31 cellular contexts compared by ENCODE assay signal in genomic region chr9:124596172-124596839, GRCh38.
DNase-seq lines count a peak whose midpoint lies in the region; ATAC-seq, FAIRE-seq and TF ChIP-seq lines count a peak whose summit lies in the region.
"Had no signal": no experiment of that assay in that cellular context is flagged by ENCODE, and none has a peak within 500 bp of the region (broad histone marks: within the 10 kb centered on the region; RNA-seq: fewer than 3 reads in every experiment).

No MANE protein-coding gene starts in this region.

- peaks cover 53% of the 10 kb centered on the region for H3K4me1 Mint-ChIP-seq in endodermal cell
- peaks cover 53% of the 10 kb centered on the region for H3K4me1 Mint-ChIP-seq in mesothelial cell of epicardium
- peaks cover 0 to 2% (median 0%) of the 10 kb centered on the region in 4 donors for H3K4me1 Mint-ChIP-seq in naive thymus-derived CD8-positive, alpha-beta T cell
- H3K4me1 Mint-ChIP-seq: activated CD4-positive, alpha-beta T cell treated with anti-CD3 and anti-CD28 coated beads, Interleukin-2, amount 10 ng/mL, durations not matched to agents 7 days and 5 days; activated naive CD8-positive, alpha-beta T cell treated with anti-CD3 and anti-CD28 coated beads for 36 hours had no signal

- peaks cover 3% of the 10 kb centered on the region for H3K9me3 Mint-ChIP-seq in endodermal cell
- H3K9me3 Mint-ChIP-seq in mesothelial cell of epicardium: no peaks in the 10 kb centered on the region
- no peaks in the 10 kb centered on the region for H3K9me3 Mint-ChIP-seq in naive thymus-derived CD8-positive, alpha-beta T cell
- H3K9me3 Mint-ChIP-seq: activated CD4-positive, alpha-beta T cell treated with anti-CD3 and anti-CD28 coated beads, Interleukin-2, amount 10 ng/mL, durations not matched to agents 7 days and 5 days; activated naive CD8-positive, alpha-beta T cell treated with anti-CD3 and anti-CD28 coated beads for 36 hours; stimulated activated naive CD8-positive, alpha-beta T cell treated with anti-CD3 and anti-CD28 coated beads, Interleukin-15, Interleukin-2, amounts not matched to agents 100 ng/mL and 50 ng/mL, for 24 hours had no signal

- no peaks in the 10 kb centered on the region for H3K27me3 ChIP-seq in Panc1 (ENCODE audit: control insufficient read depth, insufficient read depth, low read length)
- H3K27me3 ChIP-seq in endodermal cell (ENCODE audit: control insufficient read depth, insufficient read depth, low read length, poor library complexity, severe bottlenecking): no peaks in the 10 kb centered on the region
- H3K27me3 ChIP-seq: testis, vagina had no signal

- H3K4me2 ChIP-seq in A549: peak overlapping the region; percentile 6; the same call in 1 of the 3 replicates

- DNase-seq in A549 (ENCODE audit: low read depth in 1 of 2, low spot score in 1 of 2): no peak
- DNase-seq in Panc1 (ENCODE audit: low read depth, low spot score): no peak
- DNase-seq in endodermal cell: no peak
- no peak for DNase-seq in mesothelial cell of epicardium (ENCODE audit: low spot score in 2 of 2, unreplicated experiment in 2 of 2)
- DNase-seq in hippocampal formation (lab: John Stamatoyannopoulos, UW): no peak
- DNase-seq in NOMO-1 treated with dmso at 0.1 percent for 144 hours (lab: John Stamatoyannopoulos, UW; ENCODE audit: unreplicated experiment): no peak
- DNase-seq in naive thymus-derived CD8-positive, alpha-beta T cell: no peak
- DNase-seq: activated CD4-positive, alpha-beta T cell treated with anti-CD3 and anti-CD28 coated beads, Interleukin-2, amount 10 ng/mL, durations not matched to agents 7 days and 5 days; activated effector memory CD4-positive, alpha-beta T cell treated with anti-CD3 and anti-CD28 coated beads, Interleukin-2, amount 50 U/mL, for 16 hours; activated naive CD8-positive, alpha-beta T cell treated with anti-CD3 and anti-CD28 coated beads for 36 hours; activated T-cell treated with anti-CD3 and anti-CD28 coated beads, Interleukin-2, amount 50 U/mL, for 1 hour; anterior cingulate cortex; DND-41; effector CD8-positive, alpha-beta T cell; GF-D8; kidney glomerular epithelial cell; NCI-H1694; NCI-H446; NCI-H774; SIG-M5; stimulated activated CD4-positive, alpha-beta T cell treated with anti-CD3 and anti-CD28 coated beads, Interleukin-2, amount 100 ng/mL, for 24 hours; stimulated activated CD8-positive, alpha-beta memory T cell treated with anti-CD3 and anti-CD28 coated beads, Interleukin-4, amount 100 ng/mL, for 48 hours; testis had no signal

- 74% methylated on average over 6 of the region's 6 CpGs for WGBS in A549 (ENCODE audit: missing lambda C conversion rate)
- 84 to 89% methylated on average over 3 to 6 of the region's 6 CpGs for WGBS in endodermal cell (ENCODE audit: insufficient coverage in 1 of 2, insufficient read length in 1 of 2), 2 experiments

- BruUV-seq in Panc1 (replicated peaks; lab: Mats Ljungman, UMichigan): no TSS peak

- TF ChIP-seq CTCF in A549 (IDR thresholded peaks at IDR 0.05): no peak
- TF ChIP-seq CTCF in Panc1 (IDR thresholded peaks at IDR 0.05): no peak
- no peak for TF ChIP-seq CTCF in endodermal cell (conservative IDR thresholded peaks at IDR 0.05)
- no peak for TF ChIP-seq CTCF in mesothelial cell of epicardium (IDR thresholded peaks at IDR 0.05; ENCODE audit: unreplicated experiment)

- CTCF ChIA-PET in A549 (lab: Yijun Ruan, JAX): interaction anchor here (1.0 to 7.2 kb wide), 7 partner anchors 12 to 1215 kb away, joined by 3 to 40 read pairs (median 5); no protein-coding TSS in a partner anchor
- CTCF ChIA-PET in Panc1 (lab: Charles Lee): no interaction called here

- H3K27me3 Mint-ChIP-seq in endodermal cell (ENCODE audit: insufficient read depth) (no peaks in the 10 kb centered on the region), mesothelial cell of epicardium (ENCODE audit: low read depth) (no peaks in the 10 kb centered on the region)
- H3K27me3 Mint-ChIP-seq in naive thymus-derived CD8-positive, alpha-beta T cell: peaks cover 7 to 57% (median 14%) of the 10 kb centered on the region in 5 donors

- in situ Hi-C loops in Panc1 (cut with HindIII; ENCODE audit: low pct_unique_long_range_greater_than_20kb, low sequenced_read_pairs): no loop called here

- no peaks in the 10 kb centered on the region for H3K36me3 ChIP-seq in Panc1 (ENCODE audit: control insufficient read depth, insufficient read depth, low read length)
- H3K36me3 ChIP-seq in endodermal cell (ENCODE audit: control insufficient read depth, insufficient read depth, low read length): peaks cover 5% of the 10 kb centered on the region
- H3K36me3 ChIP-seq: vagina had no signal

- peaks cover 12% of the 10 kb centered on the region for H3K36me3 Mint-ChIP-seq in endodermal cell (ENCODE audit: low read depth)
- no peaks in the 10 kb centered on the region for H3K36me3 Mint-ChIP-seq in mesothelial cell of epicardium
- H3K36me3 Mint-ChIP-seq in naive thymus-derived CD8-positive, alpha-beta T cell: no peaks in the 10 kb centered on the region
- H3K36me3 Mint-ChIP-seq: activated naive CD8-positive, alpha-beta T cell treated with anti-CD3 and anti-CD28 coated beads for 36 hours had no signal

- no peak for TF ChIP-seq POLR2A in A549 (IDR thresholded peaks at IDR 0.05; ENCODE audit: low read length)

- H3K9me3 ChIP-seq in A549: no peaks in the 10 kb centered on the region
- no peaks in the 10 kb centered on the region for H3K9me3 ChIP-seq in Panc1 (ENCODE audit: control insufficient read depth, insufficient read depth, low read depth, low read length)
- no peaks in the 10 kb centered on the region for H3K9me3 ChIP-seq in endodermal cell (ENCODE audit: control insufficient read depth, low read length)
- H3K9me3 ChIP-seq: mucosa of descending colon, testis, vagina had no signal

- H3K27ac ChIP-seq in A549 (no peak overlapping the region), Panc1 (ENCODE audit: low read length) (peak overlapping the region; percentile 39), endodermal cell (ENCODE audit: low read depth, low read length) (peak overlapping the region; percentile 61)
- H3K27ac ChIP-seq: epithelial cell of prostate, parathyroid adenoma, testis, vagina had no signal

- ATAC-seq in A549 (no peak), Panc1 (no peak), GM21717 (IDR thresholded peaks at IDR 0.05; ENCODE audit: unreplicated experiment) (no peak)
- no peak for ATAC-seq in naive thymus-derived CD8-positive, alpha-beta T cell

- H3K27ac Mint-ChIP-seq in endodermal cell (no peak overlapping the region), mesothelial cell of epicardium (peak overlapping the region; percentile 38)
- no peak overlapping the region for H3K27ac Mint-ChIP-seq in naive thymus-derived CD8-positive, alpha-beta T cell
- H3K27ac Mint-ChIP-seq: activated CD4-positive, alpha-beta T cell treated with anti-CD3 and anti-CD28 coated beads, Interleukin-2, amount 10 ng/mL, durations not matched to agents 7 days and 5 days; activated naive CD8-positive, alpha-beta T cell treated with anti-CD3 and anti-CD28 coated beads for 36 hours; stimulated activated naive CD8-positive, alpha-beta T cell treated with anti-CD3 and anti-CD28 coated beads, Interleukin-15, Interleukin-2, amounts not matched to agents 100 ng/mL and 50 ng/mL, for 24 hours had no signal

- no peak overlapping the region for H3K4me3 Mint-ChIP-seq in endodermal cell
- no peak overlapping the region for H3K4me3 Mint-ChIP-seq in mesothelial cell of epicardium
- H3K4me3 Mint-ChIP-seq in naive thymus-derived CD8-positive, alpha-beta T cell: no peak overlapping the region
- H3K4me3 Mint-ChIP-seq: activated CD4-positive, alpha-beta T cell treated with anti-CD3 and anti-CD28 coated beads, Interleukin-2, amount 10 ng/mL, durations not matched to agents 7 days and 5 days; activated naive CD8-positive, alpha-beta T cell treated with anti-CD3 and anti-CD28 coated beads for 36 hours; stimulated activated naive CD8-positive, alpha-beta T cell treated with anti-CD3 and anti-CD28 coated beads, Interleukin-15, Interleukin-2, amounts not matched to agents 100 ng/mL and 50 ng/mL, for 24 hours had no signal

- intact Hi-C loops in Panc1 (cut with micrococcal nuclease; ENCODE audit: unreplicated experiment): no loop called here

- POLR2A ChIA-PET in A549 (lab: Yijun Ruan, JAX) (interaction anchor here (1.1 kb wide), 1 partner anchor 62 kb away, joined by 4 read pairs; no protein-coding TSS in a partner anchor), Panc1 (lab: Charles Lee) (interaction anchor here (0.6 to 0.7 kb wide), 2 partner anchors 124 to 1672 kb away, joined by 3 to 5 read pairs; no protein-coding TSS in a partner anchor)
- POLR2A ChIA-PET in naive thymus-derived CD8-positive, alpha-beta T cell (lab: Charles Lee): no interaction called here

- H3K9ac ChIP-seq in endodermal cell (ENCODE audit: extremely low read depth, low read length, poor library complexity, severe bottlenecking): no peak overlapping the region
- H3K9ac ChIP-seq: parathyroid adenoma had no signal

- H3K4me3 ChIP-seq in A549 (no peak overlapping the region), Panc1 (ENCODE audit: low read depth in 2 of 2, low read length in 2 of 2) (no peak overlapping the region), endodermal cell (ENCODE audit: low read length) (peak overlapping the region; percentile 59)
- H3K4me3 ChIP-seq: mucosa of descending colon, testis, vagina had no signal

- H3K4me1 ChIP-seq in A549 (peaks cover 21% of the 10 kb centered on the region; the same call in 2 of the 3 replicates), Panc1 (ENCODE audit: control insufficient read depth, insufficient read depth, low read length) (peaks cover 35% of the 10 kb centered on the region), endodermal cell (ENCODE audit: control insufficient read depth, insufficient read depth, low read length) (peaks cover 30% of the 10 kb centered on the region)
- H3K4me1 ChIP-seq: parathyroid adenoma had no signal

- TF ChIP-seq EP300 in A549 (IDR thresholded peaks at IDR 0.05): no peak

- TF ChIP-seq RAD21 in A549 (conservative IDR thresholded peaks at IDR 0.05 in 1 of 2, IDR thresholded peaks at IDR 0.05 in 1 of 2): no peak

- no peak for FAIRE-seq in A549 (lab: Jason Lieb, UNC)
- FAIRE-seq: colon, small intestine had no signal

TF ChIP-seq in A549, 52 proteins besides CTCF, POLR2A, EP300 and RAD21 (continues in another document):
- TF ChIP-seq KDM1A (IDR thresholded peaks at IDR 0.05; ENCODE audit: low read depth) (no peak), ZSCAN20 (CRISPR knock-in tag; IDR thresholded peaks at IDR 0.05) (no peak), HMGXB4 (CRISPR knock-in tag; IDR thresholded peaks at IDR 0.05; ENCODE audit: borderline replicate concordance) (no peak)

Comparison
In these comparisons a context has a peak if more than half of its experiments do, and no peak if none do; other contexts are left out.
1. H3K27ac ChIP-seq: peak in Panc1 (single experiment) and endodermal cell (single experiment); none in A549 (0 of 2).